Comparison of ENCODE assay signal across 18 cellular contexts in the genomic region with DNA sequence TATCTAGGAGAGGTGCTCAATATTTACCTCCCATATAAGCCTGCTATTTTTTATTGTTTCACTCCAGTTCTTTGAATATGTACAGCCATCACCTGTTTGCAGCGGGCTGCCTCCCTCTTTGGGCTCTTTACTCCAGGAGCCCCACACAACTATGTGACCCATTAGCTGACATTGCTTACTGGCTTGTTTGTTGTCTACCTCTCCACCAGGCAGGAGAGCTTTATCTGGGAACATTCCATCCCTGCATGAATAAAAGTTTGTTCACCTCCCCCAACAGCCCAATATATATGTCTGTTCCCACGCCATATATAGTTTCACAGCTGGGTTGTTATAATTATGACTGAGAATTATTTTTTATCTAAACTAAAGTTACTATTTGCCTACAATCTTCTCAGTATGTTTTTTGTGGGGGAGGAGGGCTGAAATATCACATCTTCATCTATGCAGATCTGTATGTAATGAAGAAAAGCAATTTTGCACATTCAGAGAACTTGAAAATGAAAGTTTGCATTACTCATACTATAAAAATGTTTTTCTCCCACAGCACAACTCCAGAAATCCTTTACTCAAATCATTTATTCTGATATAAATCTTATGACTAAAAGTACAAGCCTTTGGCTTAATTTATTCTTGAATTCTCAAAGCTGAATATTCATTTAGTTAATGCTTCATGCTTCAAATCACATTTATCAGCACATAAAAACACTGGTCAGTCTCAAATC.
DNase-seq lines count a peak whose midpoint lies in the region; ATAC-seq and TF ChIP-seq lines count a peak whose summit lies in the region.
"Had no signal": no experiment of that assay in that cellular context is flagged by ENCODE, and none has a peak within 500 bp of the region (broad histone marks: within the 10 kb centered on the region; RNA-seq: fewer than 3 reads in every experiment).

No MANE protein-coding gene starts in this region.

- DNase-seq in activated T-cell treated with anti-CD3 and anti-CD28 coated beads, Interleukin-2, amount 50 U/mL, for 72 hours, result no peak
- DNase-seq in activated T-cell treated with anti-CD3 and anti-CD28 coated beads, Interleukin-2, amount 50 U/mL, for 1 hour, result no peak
- peak; percentile 48 for DNase-seq in adipocyte (ENCODE audit: low read depth)
- DNase-seq in fibroblast of the aortic adventitia (ENCODE audit: low read depth), result peak; percentile 11
- DNase-seq in stimulated activated effector memory CD8-positive, alpha-beta T cell treated with anti-CD3 and anti-CD28 coated beads, Interleukin-12 subunit alpha, Interleukin-12 subunit beta, amount 100 ng/mL, for 72 hours (ENCODE audit: low spot score in 2 of 2), result no peak
- DNase-seq in SKM-1 (lab: John Stamatoyannopoulos, UW; ENCODE audit: unreplicated experiment), result no peak
- no peak for DNase-seq in HFFc6
- no peak for DNase-seq in naive thymus-derived CD4-positive, alpha-beta T cell
- DNase-seq: activated CD4-positive, alpha-beta T cell treated with anti-CD3 and anti-CD28 coated beads for 4 hours; activated CD8-positive, alpha-beta memory T cell treated with anti-CD3 and anti-CD28 coated beads, Interleukin-2, amount 50 U/mL, for 4 hours; activated naive CD4-positive, alpha-beta T cell treated with anti-CD3 and anti-CD28 coated beads, Interleukin-2, amount 50 U/mL, for 16 hours; CD8-positive, alpha-beta memory T cell; effector CD4-positive, alpha-beta T cell; hypothalamus; NCI-H2029; stimulated activated CD4-positive, alpha-beta T cell treated with anti-CD3 and anti-CD28 coated beads, Interleukin-2, amount 100 ng/mL, for 48 hours had no signal

- no peak overlapping the region for H3K27ac ChIP-seq in naive thymus-derived CD4-positive, alpha-beta T cell (ENCODE audit: low read depth, low read length)
- H3K27ac ChIP-seq: breast epithelium, SK-N-MC had no signal

- intact Hi-C loops in naive thymus-derived CD4-positive, alpha-beta T cell (cut with micrococcal nuclease), result no loop called here

- H3K9ac ChIP-seq in adipocyte (ENCODE audit: low read length), result peak overlapping the region; percentile 10

- POLR2A ChIA-PET in naive thymus-derived CD4-positive, alpha-beta T cell (lab: Charles Lee), result no interaction called here

- H3K4me3 Mint-ChIP-seq in activated T-cell treated with anti-CD3 and anti-CD28 coated beads, Interleukin-2, amount 50 U/mL, for 72 hours, result no peak overlapping the region
- no peak overlapping the region for H3K4me3 Mint-ChIP-seq in stimulated activated effector memory CD8-positive, alpha-beta T cell treated with anti-CD3 and anti-CD28 coated beads, Interleukin-12 subunit alpha, Interleukin-12 subunit beta, amount 100 ng/mL, for 72 hours
- H3K4me3 Mint-ChIP-seq in HFFc6, result no peak overlapping the region
- H3K4me3 Mint-ChIP-seq in naive thymus-derived CD4-positive, alpha-beta T cell, result no peak overlapping the region
- H3K4me3 Mint-ChIP-seq: CD8-positive, alpha-beta memory T cell had no signal

- CTCF ChIA-PET in naive thymus-derived CD4-positive, alpha-beta T cell (lab: Charles Lee), result no interaction called here

- no peaks in the 10 kb centered on the region for H3K9me3 ChIP-seq in adipocyte (ENCODE audit: control insufficient read depth, low read length)
- H3K9me3 ChIP-seq in naive thymus-derived CD4-positive, alpha-beta T cell (ENCODE audit: control insufficient read depth in 2 of 3, low read length in 3 of 3), result no peaks in the 10 kb centered on the region
- H3K9me3 ChIP-seq: breast epithelium had no signal

- peak overlapping the region; percentile 52 for H3K4me3 ChIP-seq in adipocyte (ENCODE audit: low read length)
- no peak overlapping the region for H3K4me3 ChIP-seq in fibroblast of the aortic adventitia (ENCODE audit: low read depth, low read length)
- no peak overlapping the region for H3K4me3 ChIP-seq in naive thymus-derived CD4-positive, alpha-beta T cell (ENCODE audit: low read length)
- H3K4me3 ChIP-seq: breast epithelium, SK-N-MC had no signal

- H3K4me1 Mint-ChIP-seq in activated T-cell treated with anti-CD3 and anti-CD28 coated beads, Interleukin-2, amount 50 U/mL, for 72 hours (ENCODE audit: low read depth), result peaks cover 29% of the 10 kb centered on the region
- H3K4me1 Mint-ChIP-seq in stimulated activated effector memory CD8-positive, alpha-beta T cell treated with anti-CD3 and anti-CD28 coated beads, Interleukin-12 subunit alpha, Interleukin-12 subunit beta, amount 100 ng/mL, for 72 hours, result peaks cover 12% of the 10 kb centered on the region
- peaks cover 6% of the 10 kb centered on the region; the same call in 1 of the 2 replicates for H3K4me1 Mint-ChIP-seq in HFFc6 (ENCODE audit: low read depth)
- H3K4me1 Mint-ChIP-seq in naive thymus-derived CD4-positive, alpha-beta T cell, result no peaks in the 10 kb centered on the region
- H3K4me1 Mint-ChIP-seq: CD8-positive, alpha-beta memory T cell had no signal

- H3K27me3 Mint-ChIP-seq in activated T-cell treated with anti-CD3 and anti-CD28 coated beads, Interleukin-2, amount 50 U/mL, for 72 hours (ENCODE audit: low read depth), result peaks cover 24% of the 10 kb centered on the region
- peaks cover 2% of the 10 kb centered on the region for H3K27me3 Mint-ChIP-seq in HFFc6 (ENCODE audit: insufficient read depth)
- peaks cover 0 to 25% (median 0%) of the 10 kb centered on the region in 5 donors for H3K27me3 Mint-ChIP-seq in naive thymus-derived CD4-positive, alpha-beta T cell

- H3K36me3 ChIP-seq in adipocyte (ENCODE audit: control insufficient read depth, insufficient read depth, low read length, severe bottlenecking), result no peaks in the 10 kb centered on the region
- H3K36me3 ChIP-seq in naive thymus-derived CD4-positive, alpha-beta T cell (ENCODE audit: control insufficient read depth in 2 of 3, insufficient read depth in 3 of 3, low read length in 3 of 3), result no peaks in the 10 kb centered on the region
- H3K36me3 ChIP-seq: breast epithelium had no signal

- no peaks in the 10 kb centered on the region for H3K9me3 Mint-ChIP-seq in activated T-cell treated with anti-CD3 and anti-CD28 coated beads, Interleukin-2, amount 50 U/mL, for 72 hours
- no peaks in the 10 kb centered on the region for H3K9me3 Mint-ChIP-seq in stimulated activated effector memory CD8-positive, alpha-beta T cell treated with anti-CD3 and anti-CD28 coated beads, Interleukin-12 subunit alpha, Interleukin-12 subunit beta, amount 100 ng/mL, for 72 hours
- no peaks in the 10 kb centered on the region for H3K9me3 Mint-ChIP-seq in HFFc6
- H3K9me3 Mint-ChIP-seq in naive thymus-derived CD4-positive, alpha-beta T cell, result peaks cover 0 to 1% (median 0%) of the 10 kb centered on the region in 11 donors
- H3K9me3 Mint-ChIP-seq: CD8-positive, alpha-beta memory T cell had no signal

- no peaks in the 10 kb centered on the region for H3K36me3 Mint-ChIP-seq in activated T-cell treated with anti-CD3 and anti-CD28 coated beads, Interleukin-2, amount 50 U/mL, for 72 hours (ENCODE audit: insufficient read depth in 2 of 2)
- no peaks in the 10 kb centered on the region for H3K36me3 Mint-ChIP-seq in stimulated activated effector memory CD8-positive, alpha-beta T cell treated with anti-CD3 and anti-CD28 coated beads, Interleukin-12 subunit alpha, Interleukin-12 subunit beta, amount 100 ng/mL, for 72 hours
- no peaks in the 10 kb centered on the region for H3K36me3 Mint-ChIP-seq in HFFc6 (ENCODE audit: low read depth)
- H3K36me3 Mint-ChIP-seq in naive thymus-derived CD4-positive, alpha-beta T cell, result no peaks in the 10 kb centered on the region
- H3K36me3 Mint-ChIP-seq: CD8-positive, alpha-beta memory T cell had no signal

- no peak overlapping the region for H3K27ac Mint-ChIP-seq in activated T-cell treated with anti-CD3 and anti-CD28 coated beads, Interleukin-2, amount 50 U/mL, for 72 hours
- H3K27ac Mint-ChIP-seq in stimulated activated effector memory CD8-positive, alpha-beta T cell treated with anti-CD3 and anti-CD28 coated beads, Interleukin-12 subunit alpha, Interleukin-12 subunit beta, amount 100 ng/mL, for 72 hours, result no peak overlapping the region
- no peak overlapping the region for H3K27ac Mint-ChIP-seq in HFFc6
- no peak overlapping the region for H3K27ac Mint-ChIP-seq in naive thymus-derived CD4-positive, alpha-beta T cell
- H3K27ac Mint-ChIP-seq: CD8-positive, alpha-beta memory T cell had no signal

- peak; percentile 26 to 39 for ATAC-seq in activated T-cell treated with anti-CD3 and anti-CD28 coated beads, Interleukin-2, amount 50 U/mL, for 72 hours (replicated peaks in 1 of 2)
- peak; percentile 21 for ATAC-seq in stimulated activated effector memory CD8-positive, alpha-beta T cell treated with anti-CD3 and anti-CD28 coated beads, Interleukin-12 subunit alpha, Interleukin-12 subunit beta, amount 100 ng/mL, for 72 hours
- ATAC-seq in naive thymus-derived CD4-positive, alpha-beta T cell, result no peak

- TF ChIP-seq CTCF in fibroblast of the aortic adventitia (IDR thresholded peaks at IDR 0.05; ENCODE audit: insufficient read depth, low read length) (no peak), HFFc6 (IDR thresholded peaks at IDR 0.05) (no peak)

- H3K27me3 ChIP-seq in adipocyte (replicated peaks; ENCODE audit: control insufficient read depth, insufficient read depth, low read length), result no peaks in the 10 kb centered on the region
- no peaks in the 10 kb centered on the region for H3K27me3 ChIP-seq in naive thymus-derived CD4-positive, alpha-beta T cell (ENCODE audit: control insufficient read depth in 2 of 2, insufficient read depth in 2 of 2, low read length in 2 of 2)
- H3K27me3 ChIP-seq: breast epithelium had no signal

- peaks cover 40% of the 10 kb centered on the region for H3K4me1 ChIP-seq in adipocyte (ENCODE audit: control insufficient read depth, insufficient read depth, low read length)
- H3K4me1 ChIP-seq in naive thymus-derived CD4-positive, alpha-beta T cell (ENCODE audit: control insufficient read depth in 2 of 2, insufficient read depth in 2 of 2, low read length in 2 of 2), result no peaks in the 10 kb centered on the region
- H3K4me1 ChIP-seq: breast epithelium had no signal

Comparison
In these comparisons a context has a peak if more than half of its experiments do, and no peak if none do; other contexts are left out.
1. DNase-seq: peak in adipocyte (single experiment) and fibroblast of the aortic adventitia (single experiment); none in activated T-cell treated with anti-CD3 and anti-CD28 coated beads, Interleukin-2, amount 50 U/mL, for 72 hours (0 of 2), activated T-cell treated with anti-CD3 and anti-CD28 coated beads, Interleukin-2, amount 50 U/mL, for 1 hour (single experiment), stimulated activated effector memory CD8-positive, alpha-beta T cell treated with anti-CD3 and anti-CD28 coated beads, Interleukin-12 subunit alpha, Interleukin-12 subunit beta, amount 100 ng/mL, for 72 hours (0 of 2), SKM-1 (single experiment), HFFc6 (single experiment) and naive thymus-derived CD4-positive, alpha-beta T cell (0 of 9).